In the genomic region with DNA sequence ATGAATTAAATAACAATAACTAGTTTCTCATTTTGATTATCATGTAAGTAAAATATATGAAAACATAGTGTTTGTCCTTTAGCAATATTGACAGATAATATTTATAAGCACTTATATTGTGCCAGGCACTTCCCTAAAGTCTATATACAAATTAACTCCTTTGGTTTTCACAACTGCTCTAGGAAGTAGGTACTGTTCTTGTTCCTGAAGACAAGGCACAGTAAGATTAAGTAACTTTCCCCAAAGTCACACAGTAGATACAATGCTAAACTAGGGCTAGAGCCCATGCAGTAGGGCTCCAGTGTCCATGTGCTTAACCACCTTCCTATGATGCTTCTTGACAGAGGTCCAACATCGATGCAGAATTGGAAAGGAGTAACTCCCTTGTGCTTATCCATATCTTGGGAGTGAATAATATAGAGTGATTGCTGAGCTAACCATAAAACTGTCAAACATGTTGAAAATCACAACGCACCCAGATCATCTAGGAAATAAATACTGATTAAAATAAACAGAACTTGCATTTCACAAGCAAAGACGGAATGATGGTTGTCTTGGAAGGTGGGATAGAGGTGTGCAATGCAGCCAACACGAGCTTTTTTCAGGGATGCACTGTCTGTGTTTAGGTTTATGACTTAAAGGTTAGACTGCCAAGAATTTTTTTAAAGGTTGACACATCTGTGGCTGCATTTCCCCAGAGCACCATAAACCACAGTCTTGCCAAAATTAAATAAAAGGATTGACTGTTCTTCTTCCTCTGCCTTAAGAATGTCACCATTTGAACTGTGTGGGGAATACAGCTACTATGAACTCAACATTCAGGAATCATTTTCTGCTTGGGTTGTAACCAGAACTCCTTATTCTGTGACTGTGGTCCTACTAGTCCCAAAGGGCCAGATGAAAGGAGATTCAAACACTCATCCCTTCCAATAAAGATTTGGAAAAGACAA, we compare ENCODE assay signal across 11 cellular contexts.
A peak's percentile ranks its signal among the peaks of the same experiment; 100 is the strongest.
DNase-seq lines count a peak whose midpoint lies in the region; ATAC-seq and TF ChIP-seq lines count a peak whose summit lies in the region.
"Had no signal": no experiment of that assay in that cellular context is flagged by ENCODE, and none has a peak within 500 bp of the region (broad histone marks: within the 10 kb centered on the region; RNA-seq: fewer than 3 reads in every experiment).

No MANE protein-coding gene starts in this region.

- H3K4me3 Mint-ChIP-seq in activated naive CD8-positive, alpha-beta T cell = peak overlapping the region; percentile 70
- H3K4me3 Mint-ChIP-seq: neural crest cell had no signal

- no peak overlapping the region for H3K9ac ChIP-seq in smooth muscle cell (ENCODE audit: low read depth)

- peak; percentile 54 to 57 for DNase-seq in AML-193 (lab: John Stamatoyannopoulos, UW)
- peak; percentile 35 for DNase-seq in ELR (ENCODE audit: low read depth)
- no peak for DNase-seq in mucosa of descending colon
- DNase-seq in smooth muscle cell (lab: John Stamatoyannopoulos, UW; ENCODE audit: unreplicated experiment) = no peak
- DNase-seq in GM19240 (ENCODE audit: insufficient read length, low spot score) = no peak
- no peak for DNase-seq in DMS153 (lab: John Stamatoyannopoulos, UW)
- no peak for DNase-seq in retina
- DNase-seq: NCI-H1417 treated with DMSO at 0.1 percent for 48 hours had no signal

- no peak overlapping the region for H2AFZ ChIP-seq in smooth muscle cell (ENCODE audit: low read depth)
- H2AFZ ChIP-seq: hepatocyte had no signal

- H3K27me3 Mint-ChIP-seq in activated naive CD8-positive, alpha-beta T cell = no peaks in the 10 kb centered on the region

- no peaks in the 10 kb centered on the region for H3F3A ChIP-seq in smooth muscle cell (ENCODE audit: low read depth)

- H3K27ac Mint-ChIP-seq in activated naive CD8-positive, alpha-beta T cell = peak overlapping the region; percentile 92

- WGBS in smooth muscle cell (ENCODE audit: low lambda C conversion rate) = 87% methylated on average over 4 of the region's 4 CpGs

- H3K27ac ChIP-seq in smooth muscle cell (ENCODE audit: low read depth) = no peak overlapping the region
- H3K27ac ChIP-seq: hepatocyte had no signal

- H3K27me3 ChIP-seq in smooth muscle cell (ENCODE audit: low read depth) = no peaks in the 10 kb centered on the region
- H3K27me3 ChIP-seq: hepatocyte had no signal

- TF ChIP-seq CTCF in mucosa of descending colon (IDR thresholded peaks at IDR 0.05) = no peak
- no peak for TF ChIP-seq CTCF in smooth muscle cell (IDR thresholded peaks at IDR 0.05; ENCODE audit: borderline replicate concordance, insufficient read depth, poor library complexity, severe bottlenecking)

- H3K4me2 ChIP-seq in smooth muscle cell = no peak overlapping the region
- H3K4me2 ChIP-seq: hepatocyte had no signal

- no peaks in the 10 kb centered on the region for H3K9me3 Mint-ChIP-seq in activated naive CD8-positive, alpha-beta T cell (ENCODE audit: low read depth)
- H3K9me3 Mint-ChIP-seq: neural crest cell had no signal

- intact Hi-C loops in mucosa of descending colon (cut with DNase I, micrococcal nuclease) = no loop called here

- H3K4me3 ChIP-seq in mucosa of descending colon (no peak overlapping the region), smooth muscle cell (no peak overlapping the region)
- H3K4me3 ChIP-seq: hepatocyte had no signal

- no peaks in the 10 kb centered on the region for H3K9me3 ChIP-seq in mucosa of descending colon
- no peaks in the 10 kb centered on the region for H3K9me3 ChIP-seq in smooth muscle cell (replicated peaks; ENCODE audit: low read depth)

- peaks cover 93% of the 10 kb centered on the region for H3K4me1 Mint-ChIP-seq in activated naive CD8-positive, alpha-beta T cell (ENCODE audit: low read depth)

- peaks cover 11% of the 10 kb centered on the region for H3K36me3 Mint-ChIP-seq in activated naive CD8-positive, alpha-beta T cell

- no peaks in the 10 kb centered on the region for H3K79me2 ChIP-seq in smooth muscle cell (ENCODE audit: low read depth)
- H3K79me2 ChIP-seq: hepatocyte had no signal

- H4K20me1 ChIP-seq in smooth muscle cell (ENCODE audit: low read depth) = no peaks in the 10 kb centered on the region

- H3K36me3 ChIP-seq in mucosa of descending colon (ENCODE audit: low read depth) = no peaks in the 10 kb centered on the region
- no peaks in the 10 kb centered on the region for H3K36me3 ChIP-seq in smooth muscle cell (ENCODE audit: low read depth)

- peak; percentile 59 for ATAC-seq in mucosa of descending colon

- H3K4me1 ChIP-seq in mucosa of descending colon (ENCODE audit: low read depth) = no peaks in the 10 kb centered on the region
- H3K4me1 ChIP-seq in smooth muscle cell (ENCODE audit: low read depth) = no peaks in the 10 kb centered on the region

Comparison
In these comparisons a context has a peak if more than half of its experiments do, and no peak if none do; other contexts are left out.
1. DNase-seq: peak in AML-193 (2 of 2) and ELR (single experiment); none in mucosa of descending colon (0 of 3), smooth muscle cell (single experiment), GM19240 (single experiment), DMS153 (single experiment) and retina (single experiment).